ENCODE assay signal across 8 cellular contexts in genomic region chr21:14028619-14029018, GRCh38.
DNase-seq lines count a peak whose midpoint lies in the region; ATAC-seq and TF ChIP-seq lines count a peak whose summit lies in the region.
"Not testable (repeated sequence)": the region's sequence is repeated elsewhere in the genome, so short reads cannot be mapped to it uniquely, and the experiment has no call there.

No MANE protein-coding gene starts in this region.

- H3K27me3 ChIP-seq in SK-N-SH (ENCODE audit: insufficient read depth); neural progenitor cell; uterus: not testable (repeated sequence)

- not testable (repeated sequence) for TF ChIP-seq CTCF in SK-N-SH (IDR thresholded peaks at IDR 0.05); neural progenitor cell (IDR thresholded peaks at IDR 0.05); uterus (IDR thresholded peaks at IDR 0.05)

- not testable (repeated sequence) for H3F3A ChIP-seq in SK-N-SH (replicated peaks; ENCODE audit: insufficient read depth); neural progenitor cell (ENCODE audit: low read depth)

- DNase-seq in ELF-1 (ENCODE audit: low read depth, low spot score): peak; percentile 68
- DNase-seq in Jurkat, Clone E6-1 (ENCODE audit: low read depth, low spot score); SK-N-SH; activated T-helper 1 cell treated with anti-CD3 and anti-CD28 coated beads, Interleukin-12 subunit alpha, Interleukin-12 subunit beta, Interleukin-2, Interleukin-4 antibody, amounts not matched to agents 30 ng/mL and 10 ng/mL and 1 ng/mL, durations not matched to agents 14 hours and 24 hours and 36 hours (ENCODE audit: low spot score); central memory CD8-positive, alpha-beta T cell (ENCODE audit: low spot score in 2 of 2); neural progenitor cell (ENCODE audit: low spot score): not testable (repeated sequence)
- DNase-seq in islet precursor cell: peak; percentile 70
- peak in 1 of 2 donors; percentile 68 for DNase-seq in uterus

- H3K4me3 Mint-ChIP-seq in activated T-helper 1 cell treated with anti-CD3 and anti-CD28 coated beads, Interleukin-12 subunit alpha, Interleukin-12 subunit beta, Interleukin-2, Interleukin-4 antibody, amounts not matched to agents 30 ng/mL and 10 ng/mL and 1 ng/mL, durations not matched to agents 14 hours and 24 hours and 36 hours: peak overlapping the region; percentile 80
- peak overlapping the region; percentile 12 for H3K4me3 Mint-ChIP-seq in central memory CD8-positive, alpha-beta T cell
- H3K4me3 Mint-ChIP-seq in neural progenitor cell: peak overlapping the region; percentile 92

- not testable (repeated sequence) for H3K4me1 ChIP-seq in SK-N-SH (ENCODE audit: control insufficient read depth in 1 of 2, insufficient read depth in 2 of 2, low read depth in 1 of 2, low read length in 1 of 2); neural progenitor cell; uterus

- H3K9ac ChIP-seq in SK-N-SH: not testable (repeated sequence)
- peak overlapping the region; percentile 17 for H3K9ac ChIP-seq in neural progenitor cell

- H3K4me2 ChIP-seq in SK-N-SH: peak overlapping the region; percentile 37; the same call in 1 of the 2 replicates
- H3K4me2 ChIP-seq in neural progenitor cell: peak overlapping the region; percentile 87

- not testable (repeated sequence) for H3K9me3 Mint-ChIP-seq in activated T-helper 1 cell treated with anti-CD3 and anti-CD28 coated beads, Interleukin-12 subunit alpha, Interleukin-12 subunit beta, Interleukin-2, Interleukin-4 antibody, amounts not matched to agents 30 ng/mL and 10 ng/mL and 1 ng/mL, durations not matched to agents 14 hours and 24 hours and 36 hours; central memory CD8-positive, alpha-beta T cell
- H3K9me3 Mint-ChIP-seq in neural progenitor cell: peaks cover 19% of the 10 kb centered on the region

- not testable (repeated sequence) for TF ChIP-seq RAD21 in SK-N-SH (IDR thresholded peaks at IDR 0.05; ENCODE audit: low read length)

- WGBS in SK-N-SH (ENCODE audit: low lambda C conversion rate): 39% methylated on average over 2 of the region's 2 CpGs

- TF ChIP-seq POLR2A in uterus (IDR thresholded peaks at IDR 0.05): not testable (repeated sequence)

- H3K4me3 ChIP-seq in Jurkat, Clone E6-1 (ENCODE audit: low read length): peak overlapping the region; percentile 67; the same call in 1 of the 2 replicates
- H3K4me3 ChIP-seq in SK-N-SH (ENCODE audit: low read depth in 2 of 2, low read length in 1 of 2): not testable (repeated sequence)
- H3K4me3 ChIP-seq in neural progenitor cell (peak overlapping the region; percentile 80), uterus (peak overlapping the region in 1 of 2 donors; percentile 57)

- peaks cover 38% of the 10 kb centered on the region for H3K4me1 Mint-ChIP-seq in activated T-helper 1 cell treated with anti-CD3 and anti-CD28 coated beads, Interleukin-12 subunit alpha, Interleukin-12 subunit beta, Interleukin-2, Interleukin-4 antibody, amounts not matched to agents 30 ng/mL and 10 ng/mL and 1 ng/mL, durations not matched to agents 14 hours and 24 hours and 36 hours (ENCODE audit: low read depth)
- H3K4me1 Mint-ChIP-seq in central memory CD8-positive, alpha-beta T cell; neural progenitor cell: not testable (repeated sequence)

- not testable (repeated sequence) for H3K9me3 ChIP-seq in SK-N-SH; neural progenitor cell (ENCODE audit: low read depth); uterus

- H3K27ac ChIP-seq in SK-N-SH (ENCODE audit: low read depth in 2 of 2, low read length in 1 of 2); neural progenitor cell: not testable (repeated sequence)
- H3K27ac ChIP-seq in uterus: peak overlapping the region; percentile 86 to 89

- not testable (repeated sequence) for H3K36me3 ChIP-seq in SK-N-SH (replicated peaks in 1 of 2; ENCODE audit: control insufficient read depth in 1 of 2, insufficient read depth in 2 of 2, low read length in 1 of 2); neural progenitor cell; uterus

- H4K20me1 ChIP-seq in SK-N-SH (ENCODE audit: insufficient read depth): not testable (repeated sequence)
- H4K20me1 ChIP-seq in neural progenitor cell (ENCODE audit: low read depth): peaks cover 19% of the 10 kb centered on the region

- not testable (repeated sequence) for H3K9me2 ChIP-seq in SK-N-SH

- H2AFZ ChIP-seq in SK-N-SH (ENCODE audit: low read depth): peak overlapping the region; percentile 63; the same call in 1 of the 2 replicates
- not testable (repeated sequence) for H2AFZ ChIP-seq in neural progenitor cell (replicated peaks)

- intact Hi-C loops in activated T-helper 1 cell treated with anti-CD3 and anti-CD28 coated beads, Interleukin-12 subunit alpha, Interleukin-12 subunit beta, Interleukin-2, Interleukin-4 antibody, amounts not matched to agents 30 ng/mL and 10 ng/mL and 1 ng/mL, durations not matched to agents 14 hours and 24 hours and 36 hours (cut with micrococcal nuclease): loop anchor here (5.0 kb wide), 1 partner anchor 59 kb away; no protein-coding TSS in a partner anchor
- intact Hi-C loops in uterus (cut with DNase I; ENCODE audit: low total_unique reads): not testable (repeated sequence)

- POLR2A ChIA-PET in SK-N-SH (lab: Yijun Ruan, JAX): not testable (repeated sequence)

- H3K36me3 Mint-ChIP-seq in activated T-helper 1 cell treated with anti-CD3 and anti-CD28 coated beads, Interleukin-12 subunit alpha, Interleukin-12 subunit beta, Interleukin-2, Interleukin-4 antibody, amounts not matched to agents 30 ng/mL and 10 ng/mL and 1 ng/mL, durations not matched to agents 14 hours and 24 hours and 36 hours (ENCODE audit: low read depth); central memory CD8-positive, alpha-beta T cell (ENCODE audit: insufficient read depth); neural progenitor cell: not testable (repeated sequence)

- not testable (repeated sequence) for ATAC-seq in central memory CD8-positive, alpha-beta T cell (replicated peaks; ENCODE audit: extremely low read depth, poor library complexity, severe bottlenecking)

- H3K27me3 Mint-ChIP-seq in activated T-helper 1 cell treated with anti-CD3 and anti-CD28 coated beads, Interleukin-12 subunit alpha, Interleukin-12 subunit beta, Interleukin-2, Interleukin-4 antibody, amounts not matched to agents 30 ng/mL and 10 ng/mL and 1 ng/mL, durations not matched to agents 14 hours and 24 hours and 36 hours (ENCODE audit: insufficient read depth); central memory CD8-positive, alpha-beta T cell; neural progenitor cell (ENCODE audit: insufficient read depth, low read depth): not testable (repeated sequence)

- TF ChIP-seq EP300 in SK-N-SH (IDR thresholded peaks at IDR 0.05; ENCODE audit: borderline replicate concordance in 1 of 2, low read depth in 1 of 2, low read length in 1 of 2): not testable (repeated sequence)

- peaks cover 13% of the 10 kb centered on the region; the same call in 1 of the 2 replicates for H3K79me2 ChIP-seq in SK-N-SH (ENCODE audit: insufficient read depth)
- H3K79me2 ChIP-seq in neural progenitor cell (ENCODE audit: low read depth): peaks cover 56% of the 10 kb centered on the region

- not testable (repeated sequence) for H3K27ac Mint-ChIP-seq in activated T-helper 1 cell treated with anti-CD3 and anti-CD28 coated beads, Interleukin-12 subunit alpha, Interleukin-12 subunit beta, Interleukin-2, Interleukin-4 antibody, amounts not matched to agents 30 ng/mL and 10 ng/mL and 1 ng/mL, durations not matched to agents 14 hours and 24 hours and 36 hours; central memory CD8-positive, alpha-beta T cell (ENCODE audit: low read depth); neural progenitor cell

- CTCF ChIA-PET in SK-N-SH (lab: Yijun Ruan, JAX): not testable (repeated sequence)

Comparison
In these comparisons a context has a peak if more than half of its experiments do, and no peak if none do; other contexts are left out.
1. H3K4me3 Mint-ChIP-seq: peak in every context shown above with its lines; median percentile 92 in neural progenitor cell; 80 in activated T-helper 1 cell treated with anti-CD3 and anti-CD28 coated beads, Interleukin-12 subunit alpha, Interleukin-12 subunit beta, Interleukin-2, Interleukin-4 antibody, amounts not matched to agents 30 ng/mL and 10 ng/mL and 1 ng/mL, durations not matched to agents 14 hours and 24 hours and 36 hours; 12 in central memory CD8-positive, alpha-beta T cell.